ENCODE assay signal across 33 cellular contexts in the genomic region with DNA sequence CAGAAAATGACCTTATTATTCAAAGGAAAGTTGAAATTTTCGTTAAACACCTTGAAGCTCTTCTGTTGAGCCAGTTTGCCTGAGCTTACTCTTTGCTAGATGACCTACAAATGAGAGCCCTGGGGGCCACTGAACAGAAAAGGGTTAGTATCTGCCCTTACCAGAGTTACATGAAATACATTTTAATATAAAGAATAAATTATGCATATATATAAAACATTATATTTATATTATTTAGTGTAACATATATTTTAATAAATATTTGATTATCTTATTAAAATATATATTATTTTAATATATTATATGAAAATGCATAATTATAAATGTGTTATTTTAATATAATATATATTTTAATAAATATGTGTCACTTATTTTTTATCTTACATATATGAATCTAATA.
"Had no signal": no experiment of that assay in that cellular context is flagged by ENCODE, and none has a peak within 500 bp of the region (broad histone marks: within the 10 kb centered on the region; RNA-seq: fewer than 3 reads in every experiment).

No MANE protein-coding gene starts in this region.

- H3K27ac Mint-ChIP-seq: activated CD4-positive, alpha-beta memory T cell treated with anti-CD3 and anti-CD28 coated beads, Interleukin-2, amount 10 ng/mL, durations not matched to agents 7 days and 5 days; activated CD4-positive, alpha-beta T cell treated with anti-CD3 and anti-CD28 coated beads, Interleukin-2, amount 10 ng/mL, durations not matched to agents 7 days and 5 days; activated naive CD4-positive, alpha-beta T cell treated with anti-CD3 and anti-CD28 coated beads, Interleukin-2, amount 10 ng/mL, durations not matched to agents 7 days and 5 days; activated naive CD4-positive, alpha-beta T cell treated with anti-CD3 and anti-CD28 coated beads, Interleukin-2, amount 50 U/mL, for 72 hours; activated naive CD8-positive, alpha-beta T cell treated with anti-CD3 and anti-CD28 coated beads, Interleukin-2, amount 10 ng/mL, durations not matched to agents 7 days and 5 days; activated T-cell treated with anti-CD3 and anti-CD28 coated beads, Interleukin-2, amount 50 U/mL, for 24 hours; activated T-cell treated with anti-CD3 and anti-CD28 coated beads, Interleukin-2, amount 50 U/mL, for 72 hours; brain; dendritic cell treated with granulocyte-macrophage colony-stimulating factor and Interleukin-4, amounts not matched to agents 40 ng/mL and 50 ng/mL, for 4 days; endodermal cell; T-helper 17 cell; T-helper 2 cell treated with Interferon-gamma antibody and Interleukin-4, amounts not matched to agents 5 μg/mL and 100 μg/mL, for 36 hours had no signal

- H3K4me3 Mint-ChIP-seq: activated CD4-positive, alpha-beta memory T cell treated with anti-CD3 and anti-CD28 coated beads, Interleukin-2, amount 10 ng/mL, durations not matched to agents 7 days and 5 days; activated CD4-positive, alpha-beta T cell treated with anti-CD3 and anti-CD28 coated beads, Interleukin-2, amount 10 ng/mL, durations not matched to agents 7 days and 5 days; activated naive CD4-positive, alpha-beta T cell treated with anti-CD3 and anti-CD28 coated beads, Interleukin-2, amount 10 ng/mL, durations not matched to agents 7 days and 5 days; activated naive CD8-positive, alpha-beta T cell treated with anti-CD3 and anti-CD28 coated beads, Interleukin-2, amount 10 ng/mL, durations not matched to agents 7 days and 5 days; activated T-cell treated with anti-CD3 and anti-CD28 coated beads, Interleukin-2, amount 50 U/mL, for 24 hours; activated T-cell treated with anti-CD3 and anti-CD28 coated beads, Interleukin-2, amount 50 U/mL, for 72 hours; brain; dendritic cell treated with granulocyte-macrophage colony-stimulating factor and Interleukin-4, amounts not matched to agents 40 ng/mL and 50 ng/mL, for 4 days; endodermal cell; T-helper 17 cell; T-helper 2 cell treated with Interferon-gamma antibody and Interleukin-4, amounts not matched to agents 5 μg/mL and 100 μg/mL, for 36 hours had no signal

- DNase-seq: activated CD4-positive, alpha-beta memory T cell treated with anti-CD3 and anti-CD28 coated beads, Interleukin-2, amount 10 ng/mL, durations not matched to agents 7 days and 5 days; activated CD4-positive, alpha-beta T cell treated with anti-CD3 and anti-CD28 coated beads for 1 hour; activated CD4-positive, alpha-beta T cell treated with anti-CD3 and anti-CD28 coated beads for 4 hours; activated CD4-positive, alpha-beta T cell treated with anti-CD3 and anti-CD28 coated beads, Interleukin-2, amount 10 ng/mL, durations not matched to agents 7 days and 5 days; activated CD4-positive, alpha-beta T cell treated with anti-CD3 and anti-CD28 coated beads, Interleukin-2, amount 50 U/mL, for 4 hours; activated CD8-positive, alpha-beta memory T cell treated with anti-CD3 and anti-CD28 coated beads, Interleukin-2, amount 50 U/mL, for 48 hours; activated gamma-delta T cell; activated naive CD4-positive, alpha-beta T cell; activated naive CD4-positive, alpha-beta T cell treated with anti-CD3 and anti-CD28 coated beads, Interleukin-2, amount 10 ng/mL, durations not matched to agents 7 days and 5 days; activated naive CD8-positive, alpha-beta T cell treated with anti-CD3 and anti-CD28 coated beads, Interleukin-2, amount 10 ng/mL, durations not matched to agents 7 days and 5 days; activated T-cell treated with anti-CD3 and anti-CD28 coated beads for 4 hours; activated T-cell treated with anti-CD3 and anti-CD28 coated beads, Interleukin-2, amount 50 U/mL, for 24 hours; activated T-cell treated with anti-CD3 and anti-CD28 coated beads, Interleukin-2, amount 50 U/mL, for 72 hours; central memory CD4-positive, alpha-beta T cell; cerebellar nuclear complex; dorsolateral prefrontal cortex; effector memory CD4-positive, alpha-beta T cell; endodermal cell; erythroblast; foreskin keratinocyte; T-helper 1 cell; T-helper 17 cell; T1000 had no signal

- H3K27me3 ChIP-seq: ascending aorta, breast epithelium, cardiac muscle cell, dorsolateral prefrontal cortex, esophagus muscularis mucosa, foreskin keratinocyte, gastroesophageal sphincter had no signal

- H3K27me3 Mint-ChIP-seq: activated CD4-positive, alpha-beta memory T cell treated with anti-CD3 and anti-CD28 coated beads, Interleukin-2, amount 10 ng/mL, durations not matched to agents 7 days and 5 days; activated CD4-positive, alpha-beta T cell treated with anti-CD3 and anti-CD28 coated beads, Interleukin-2, amount 10 ng/mL, durations not matched to agents 7 days and 5 days; activated naive CD4-positive, alpha-beta T cell treated with anti-CD3 and anti-CD28 coated beads, Interleukin-2, amount 10 ng/mL, durations not matched to agents 7 days and 5 days; activated naive CD8-positive, alpha-beta T cell treated with anti-CD3 and anti-CD28 coated beads, Interleukin-2, amount 10 ng/mL, durations not matched to agents 7 days and 5 days; activated T-cell treated with anti-CD3 and anti-CD28 coated beads, Interleukin-2, amount 50 U/mL, for 24 hours; brain; dendritic cell treated with granulocyte-macrophage colony-stimulating factor and Interleukin-4, amounts not matched to agents 40 ng/mL and 50 ng/mL, for 4 days; T-helper 17 cell had no signal

- H3K36me3 Mint-ChIP-seq: activated naive CD4-positive, alpha-beta T cell treated with anti-CD3 and anti-CD28 coated beads, Interleukin-2, amount 10 ng/mL, durations not matched to agents 7 days and 5 days; activated naive CD4-positive, alpha-beta T cell treated with anti-CD3 and anti-CD28 coated beads, Interleukin-2, amount 50 U/mL, for 72 hours; activated naive CD8-positive, alpha-beta T cell treated with anti-CD3 and anti-CD28 coated beads, Interleukin-2, amount 10 ng/mL, durations not matched to agents 7 days and 5 days; brain had no signal

- H3K9me3 Mint-ChIP-seq: activated CD4-positive, alpha-beta memory T cell treated with anti-CD3 and anti-CD28 coated beads, Interleukin-2, amount 10 ng/mL, durations not matched to agents 7 days and 5 days; activated naive CD4-positive, alpha-beta T cell treated with anti-CD3 and anti-CD28 coated beads, Interleukin-2, amount 50 U/mL, for 72 hours; endodermal cell had no signal

- H3K36me3 ChIP-seq: ascending aorta, cardiac muscle cell, esophagus muscularis mucosa, gastroesophageal sphincter had no signal

- H3K4me1 Mint-ChIP-seq: activated CD4-positive, alpha-beta memory T cell treated with anti-CD3 and anti-CD28 coated beads, Interleukin-2, amount 10 ng/mL, durations not matched to agents 7 days and 5 days; activated CD4-positive, alpha-beta T cell treated with anti-CD3 and anti-CD28 coated beads, Interleukin-2, amount 10 ng/mL, durations not matched to agents 7 days and 5 days; activated naive CD4-positive, alpha-beta T cell treated with anti-CD3 and anti-CD28 coated beads, Interleukin-2, amount 10 ng/mL, durations not matched to agents 7 days and 5 days; activated naive CD8-positive, alpha-beta T cell treated with anti-CD3 and anti-CD28 coated beads, Interleukin-2, amount 10 ng/mL, durations not matched to agents 7 days and 5 days; brain; endodermal cell; T-helper 17 cell had no signal

- ATAC-seq: activated naive CD4-positive, alpha-beta T cell treated with anti-CD3 and anti-CD28 coated beads, Interleukin-2, amount 50 U/mL, for 72 hours; activated T-cell treated with anti-CD3 and anti-CD28 coated beads, Interleukin-2, amount 50 U/mL, for 72 hours; foreskin keratinocyte; gastroesophageal sphincter; T-helper 17 cell had no signal

- H3K4me3 ChIP-seq: ascending aorta, breast epithelium, cardiac muscle cell, coronary artery, dorsolateral prefrontal cortex, esophagus muscularis mucosa, gastroesophageal sphincter had no signal

- H3K4me1 ChIP-seq: ascending aorta, breast epithelium, esophagus muscularis mucosa, foreskin keratinocyte, gastroesophageal sphincter had no signal

- H3K9me3 ChIP-seq: ascending aorta, gastroesophageal sphincter had no signal

- H3K27ac ChIP-seq: ascending aorta, breast epithelium, cardiac muscle cell, coronary artery, dorsolateral prefrontal cortex, esophagus muscularis mucosa, foreskin keratinocyte, gastroesophageal sphincter had no signal
